Comparison of ENCODE assay signal across 21 cellular contexts in the genomic region with DNA sequence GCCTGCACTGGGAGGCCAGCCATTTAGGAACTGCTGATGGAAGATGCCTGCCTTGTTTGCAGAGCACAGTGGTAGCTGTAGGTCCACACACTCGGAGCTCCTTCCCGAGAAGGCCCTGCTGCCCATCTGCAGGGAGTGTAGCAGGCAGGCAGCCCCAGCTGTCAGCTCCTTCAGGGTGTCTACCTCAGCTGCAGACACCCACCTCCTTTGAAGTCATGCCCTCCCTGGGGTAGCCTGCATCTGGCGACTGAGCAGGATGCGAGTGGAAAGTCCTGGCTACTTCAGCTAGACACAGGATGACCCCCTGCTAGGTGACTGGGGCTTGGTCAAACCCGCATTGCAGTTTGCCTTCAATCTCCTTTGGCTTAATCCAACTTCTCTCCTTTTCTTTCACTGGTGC.
"Had no signal": no experiment of that assay in that cellular context is flagged by ENCODE, and none has a peak within 500 bp of the region (broad histone marks: within the 10 kb centered on the region; RNA-seq: fewer than 3 reads in every experiment).

No MANE protein-coding gene starts in this region.

- H3K27ac ChIP-seq: adrenal gland, SK-N-MC, VCaP had no signal

- H3K36me3 ChIP-seq: adrenal gland had no signal

- H3K4me3 ChIP-seq: adrenal gland, SK-N-MC had no signal

- H3K4me3 Mint-ChIP-seq: activated CD4-positive, alpha-beta T cell treated with anti-CD3 and anti-CD28 coated beads for 36 hours; activated CD8-positive, alpha-beta T cell treated with anti-CD3 and anti-CD28 coated beads for 36 hours; activated naive CD4-positive, alpha-beta T cell treated with anti-CD3 and anti-CD28 coated beads, Interleukin-2, amount 10 ng/mL, durations not matched to agents 7 days and 5 days; activated naive CD8-positive, alpha-beta T cell treated with anti-CD3 and anti-CD28 coated beads, Interleukin-2, amount 10 ng/mL, durations not matched to agents 7 days and 5 days; activated T-cell treated with anti-CD3 and anti-CD28 coated beads, Interleukin-2, amount 50 U/mL, for 72 hours; T-cell had no signal

- H3K27me3 ChIP-seq: adrenal gland had no signal

- H3K27me3 Mint-ChIP-seq: activated CD4-positive, alpha-beta T cell treated with anti-CD3 and anti-CD28 coated beads for 36 hours; activated CD8-positive, alpha-beta T cell treated with anti-CD3 and anti-CD28 coated beads for 36 hours; T-cell had no signal

- H3K9me3 ChIP-seq: adrenal gland had no signal

- H3K36me3 Mint-ChIP-seq: activated naive CD4-positive, alpha-beta T cell treated with anti-CD3 and anti-CD28 coated beads, Interleukin-2, amount 10 ng/mL, durations not matched to agents 7 days and 5 days; activated naive CD8-positive, alpha-beta T cell treated with anti-CD3 and anti-CD28 coated beads, Interleukin-2, amount 10 ng/mL, durations not matched to agents 7 days and 5 days had no signal

- ATAC-seq: activated CD4-positive, alpha-beta T cell treated with anti-CD3 and anti-CD28 coated beads for 36 hours; activated CD8-positive, alpha-beta T cell treated with anti-CD3 and anti-CD28 coated beads for 36 hours; activated T-cell treated with anti-CD3 and anti-CD28 coated beads, Interleukin-2, amount 50 U/mL, for 72 hours; T-cell had no signal

- DNase-seq: activated CD4-positive, alpha-beta T cell treated with anti-CD3 and anti-CD28 coated beads for 36 hours; activated CD4-positive, CD25-positive, alpha-beta regulatory T cell; activated CD8-positive, alpha-beta memory T cell treated with anti-CD3 and anti-CD28 coated beads, Interleukin-2, amount 50 U/mL, for 4 hours; activated CD8-positive, alpha-beta T cell treated with anti-CD3 and anti-CD28 coated beads for 36 hours; activated gamma-delta T cell treated with Interleukin-2 at 50 U/mL for 16 hours; activated naive CD4-positive, alpha-beta T cell treated with anti-CD3 and anti-CD28 coated beads, Interleukin-2, amount 10 ng/mL, durations not matched to agents 7 days and 5 days; activated naive CD8-positive, alpha-beta T cell treated with anti-CD3 and anti-CD28 coated beads, Interleukin-2, amount 10 ng/mL, durations not matched to agents 7 days and 5 days; activated T-cell treated with anti-CD3 and anti-CD28 coated beads, Interleukin-2, amount 50 U/mL, for 72 hours; anterior cingulate cortex; central memory CD4-positive, alpha-beta T cell; NCI-H1048; NCI-H146; NCI-H187 treated with DMSO at 0.1 percent for 48 hours; NCI-H2081 treated with DMSO at 0.1 percent for 48 hours; NCI-H446; NCI-H748 treated with DMSO at 0.1 percent for 48 hours; T-cell had no signal

- H3K4me1 Mint-ChIP-seq: activated CD4-positive, alpha-beta T cell treated with anti-CD3 and anti-CD28 coated beads for 36 hours; activated naive CD4-positive, alpha-beta T cell treated with anti-CD3 and anti-CD28 coated beads, Interleukin-2, amount 10 ng/mL, durations not matched to agents 7 days and 5 days; activated naive CD8-positive, alpha-beta T cell treated with anti-CD3 and anti-CD28 coated beads, Interleukin-2, amount 10 ng/mL, durations not matched to agents 7 days and 5 days; T-cell had no signal

- H3K27ac Mint-ChIP-seq: activated CD4-positive, alpha-beta T cell treated with anti-CD3 and anti-CD28 coated beads for 36 hours; activated CD8-positive, alpha-beta T cell treated with anti-CD3 and anti-CD28 coated beads for 36 hours; activated naive CD4-positive, alpha-beta T cell treated with anti-CD3 and anti-CD28 coated beads, Interleukin-2, amount 10 ng/mL, durations not matched to agents 7 days and 5 days; activated naive CD8-positive, alpha-beta T cell treated with anti-CD3 and anti-CD28 coated beads, Interleukin-2, amount 10 ng/mL, durations not matched to agents 7 days and 5 days; activated T-cell treated with anti-CD3 and anti-CD28 coated beads, Interleukin-2, amount 50 U/mL, for 72 hours; activated T-helper 2 cell treated with anti-CD3 and anti-CD28 coated beads, Interferon-gamma antibody, Interleukin-2, Interleukin-4, amounts not matched to agents 10 μg/mL and 5 μg/mL and 100 μg/mL, durations not matched to agents 14 hours and 24 hours and 36 hours; T-cell had no signal
